28 cellular contexts compared by ENCODE assay signal in genomic region chr14:21032326-21033154, GRCh38. TPM values are rescaled to one million over a fixed set of nuclear protein-coding genes. Genes with fewer than 3 reads are reported as not detected.
DNase-seq lines count a peak whose midpoint lies in the region; ATAC-seq and TF ChIP-seq lines count a peak whose summit lies in the region.
"Had no signal": no experiment of that assay in that cellular context is flagged by ENCODE, and none has a peak within 500 bp of the region (broad histone marks: within the 10 kb centered on the region; RNA-seq: fewer than 3 reads in every experiment).

No MANE protein-coding gene starts in this region.

- H3K27ac Mint-ChIP-seq in type B pancreatic cell, result peak overlapping the region; percentile 60
- H3K27ac Mint-ChIP-seq: CD4-positive, CD25-positive, alpha-beta regulatory T cell; IgD-negative memory B cell had no signal

- H3K9me3 ChIP-seq in HEK293 (ENCODE audit: control insufficient read depth, insufficient read depth, low read depth, low read length), result no peaks in the 10 kb centered on the region
- H3K9me3 ChIP-seq: HAP-1, Peyer's patch had no signal

- no peaks in the 10 kb centered on the region for H3K4me1 ChIP-seq in HEK293 (ENCODE audit: control insufficient read depth, insufficient read depth, low read length)
- H3K4me1 ChIP-seq: HAP-1, Peyer's patch had no signal

- peak; percentile 79 for ATAC-seq in esophagus mucosa
- ATAC-seq in GM18907 (IDR thresholded peaks at IDR 0.05; ENCODE audit: unreplicated experiment), result no peak
- no peak for ATAC-seq in HG03520 (IDR thresholded peaks at IDR 0.05; ENCODE audit: unreplicated experiment)

- H3K27ac ChIP-seq in HEK293 (ENCODE audit: extremely low read depth, low read depth, low read length), result no peak overlapping the region
- H3K27ac ChIP-seq: KMS-11, Peyer's patch had no signal

- no peaks in the 10 kb centered on the region for H3K9me3 Mint-ChIP-seq in type B pancreatic cell
- H3K9me3 Mint-ChIP-seq: IgD-negative memory B cell had no signal

- DNase-seq in NOMO-1 treated with DMSO at 0.1 percent for 48 hours (lab: John Stamatoyannopoulos, UW; ENCODE audit: unreplicated experiment) (peak; percentile 22), type B pancreatic cell (ENCODE audit: extremely low spot score, unreplicated experiment) (no peak)
- DNase-seq in activated CD4-positive, alpha-beta T cell treated with anti-CD3 and anti-CD28 coated beads, Interleukin-2, amount 50 U/mL, for 48 hours, result no peak
- DNase-seq: CD4-positive, CD25-positive, alpha-beta regulatory T cell; DMS 273 treated with DMSO at 0.1 percent for 48 hours; DMS79; EL; GDM1; GOT3; MM.1S; NCI-H1092 treated with DMSO at 0.1 percent for 48 hours; NCI-H1436; NCI-H187 treated with DMSO at 0.1 percent for 48 hours; NCI-H446; NCI-H524 treated with DMSO at 0.1 percent for 48 hours; NCI-H82; NK-92 treated with Interleukin-12 subunit alpha and Interleukin-12 subunit beta, amount 100 ng/mL, for 24 hours; OCI-M1; Peyer's patch; SHP77 treated with DMSO at 0.1 percent for 48 hours had no signal

- peak overlapping the region; percentile 42 for H3K4me3 Mint-ChIP-seq in type B pancreatic cell
- H3K4me3 Mint-ChIP-seq: CD4-positive, CD25-positive, alpha-beta regulatory T cell; IgD-negative memory B cell had no signal

- TF ChIP-seq CTCF in HEK293 (tag by site-specific recombination; IDR thresholded peaks at IDR 0.05) (no peak), type B pancreatic cell (conservative IDR thresholded peaks at IDR 0.05) (no peak)

- CTCF ChIA-PET in HEK293 (lab: Yijun Ruan, JAX), result interaction anchor here (0.7 to 5.2 kb wide), 7 partner anchors 8 to 72 kb away, joined by 3 to 35 read pairs (median 3); no protein-coding TSS in a partner anchor

- no peaks in the 10 kb centered on the region for H3K36me3 ChIP-seq in HEK293 (ENCODE audit: control insufficient read depth in 2 of 2, insufficient read depth in 1 of 2, low read length in 2 of 2)
- H3K36me3 ChIP-seq: HAP-1, Peyer's patch had no signal

- H3K27me3 Mint-ChIP-seq in type B pancreatic cell, result peaks cover 4% of the 10 kb centered on the region

- POLR2A ChIA-PET in HEK293 (lab: Yijun Ruan, JAX), result interaction anchor here (1.6 kb wide), 1 partner anchor 13 kb away, joined by 3 read pairs; no protein-coding TSS in a partner anchor

- no peaks in the 10 kb centered on the region for H3K36me3 Mint-ChIP-seq in type B pancreatic cell
- H3K36me3 Mint-ChIP-seq: CD4-positive, CD25-positive, alpha-beta regulatory T cell; IgD-negative memory B cell had no signal

- peaks cover under 1% of the 10 kb centered on the region for H3K4me1 Mint-ChIP-seq in type B pancreatic cell (ENCODE audit: unreplicated experiment)
- H3K4me1 Mint-ChIP-seq: CD4-positive, CD25-positive, alpha-beta regulatory T cell; IgD-negative memory B cell had no signal

- H3K4me3 ChIP-seq in HEK293 (ENCODE audit: low read depth, low read length), result no peak overlapping the region
- H3K4me3 ChIP-seq: HAP-1, Peyer's patch had no signal

TF ChIP-seq in HEK293, 187 proteins besides CTCF, POLR2A, EP300 and RAD21:
- TF ChIP-seq ZNF777 (tag by site-specific recombination; IDR thresholded peaks at IDR 0.05; ENCODE audit: borderline replicate concordance) (no peak), ZNF529 (tag by site-specific recombination; IDR thresholded peaks at IDR 0.05; ENCODE audit: insufficient replicate concordance) (peak; percentile 96)

RNA-seq across cellular contexts. Expression of gene RNASE13, which starts 2.1 kb away (rescaled TPM):
- total RNA-seq in esophagus mucosa, result not detected
- not detected in 2 replicates for total RNA-seq in type B pancreatic cell (ENCODE audit: low replicate concordance)
- total RNA-seq: A172; CD4-positive, CD25-positive, alpha-beta regulatory T cell; Peyer's patch had no signal

RNA-seq across cellular contexts. Expression of gene TPPP2, which starts 2.5 kb away (rescaled TPM):
- total RNA-seq in esophagus mucosa, result not detected
- total RNA-seq in type B pancreatic cell (ENCODE audit: low replicate concordance), result not detected in 2 replicates
- total RNA-seq: A172; CD4-positive, CD25-positive, alpha-beta regulatory T cell; Peyer's patch had no signal

RNA-seq across cellular contexts. Expression of gene NDRG2, which starts 7.7 kb away (rescaled TPM):
- total RNA-seq in esophagus mucosa (54.7 TPM), type B pancreatic cell (ENCODE audit: low replicate concordance) (150 and 214 TPM in 2 replicates)

RNA-seq across cellular contexts. Expression of gene RNASE7, which starts 9.6 kb away (rescaled TPM):
- 2.7 TPM for total RNA-seq in esophagus mucosa
- 0.55 TPM in 1 of 2 replicates, not detected in the other for total RNA-seq in type B pancreatic cell (ENCODE audit: low replicate concordance)
- total RNA-seq: A172; CD4-positive, CD25-positive, alpha-beta regulatory T cell; Peyer's patch had no signal

RNA-seq across cellular contexts. Expression of gene RNASE8, which starts 25.1 kb away (rescaled TPM):
- total RNA-seq in esophagus mucosa (not detected), type B pancreatic cell (ENCODE audit: low replicate concordance) (not detected in 2 replicates)
- total RNA-seq: A172; CD4-positive, CD25-positive, alpha-beta regulatory T cell; Peyer's patch had no signal
